ENCODE assay signal across 8 cellular contexts in the genomic region with DNA sequence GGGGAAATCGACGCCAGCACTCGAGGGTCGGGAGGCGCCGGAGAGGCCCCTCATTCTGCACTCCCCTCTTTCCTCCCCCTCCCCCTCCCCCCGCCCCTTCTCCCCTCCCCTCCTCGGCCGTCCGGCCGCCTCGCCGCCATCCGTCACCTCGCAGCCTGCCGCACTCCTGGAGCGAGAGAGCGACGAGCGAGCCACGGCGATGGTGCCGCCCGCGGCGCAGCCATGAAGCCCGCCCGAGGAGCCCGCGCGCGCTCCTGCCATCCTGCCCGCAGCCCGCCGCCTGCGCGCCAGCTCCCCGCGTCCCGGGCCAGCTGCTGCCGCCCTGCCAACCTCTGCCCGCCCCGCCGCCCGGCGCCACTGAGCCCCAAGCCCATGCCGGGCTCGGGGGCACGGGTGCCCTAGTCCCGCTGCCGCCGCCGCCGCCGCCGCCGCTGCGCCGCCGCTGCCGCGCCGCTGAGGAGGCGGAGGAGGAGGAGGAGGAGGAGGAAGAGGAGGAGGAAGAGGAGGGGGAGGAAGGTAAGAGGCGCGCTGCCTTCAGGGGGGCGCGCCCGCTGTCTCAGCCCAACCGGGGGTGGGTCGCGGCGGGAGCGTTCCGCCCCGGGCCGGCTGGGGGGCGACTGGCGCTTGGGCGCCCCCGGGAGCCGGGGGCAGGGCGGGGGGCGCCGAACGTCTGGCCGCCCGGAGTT. TPM values are rescaled to one million over a fixed set of nuclear protein-coding genes. Genes with fewer than 3 reads are reported as not detected.
A peak's percentile ranks its signal among the peaks of the same experiment; 100 is the strongest.
DNase-seq lines count a peak whose midpoint lies in the region; ATAC-seq, FAIRE-seq and TF ChIP-seq lines count a peak whose summit lies in the region.

Gene FRMPD3 (plus strand): TSS at position 163 of the 686 bp plus-strand sequence. CDS start 76,937 bp downstream, outside the sequence.

- peak within 1 kb of the TSS; percentile 43 for H3K9ac ChIP-seq in mesenchymal stem cell (ENCODE audit: low read length)

- no peaks in the 10 kb centered on the region for H3K79me1 ChIP-seq in mesenchymal stem cell (replicated peaks; ENCODE audit: low read length, poor library complexity, severe bottlenecking)

- no peak within 1 kb of the TSS for H2BK12ac ChIP-seq in mesenchymal stem cell (ENCODE audit: low read length in 2 of 2)

- no peaks in the 10 kb centered on the region for H3K9me3 ChIP-seq in mesenchymal stem cell (ENCODE audit: control insufficient read depth, low read length)

- H2BK120ac ChIP-seq in mesenchymal stem cell (ENCODE audit: low read depth, low read length) = no peak within 1 kb of the TSS

- H3K4me3 ChIP-seq in mesenchymal stem cell (ENCODE audit: insufficient read depth in 1 of 2, low read depth in 1 of 2, low read length in 2 of 2) = peak within 1 kb of the TSS; percentile 51 to 72
- no peak within 1 kb of the TSS for H3K4me3 ChIP-seq in lower leg skin (ENCODE audit: low read depth, poor library complexity, severe bottlenecking)

- no peak within 1 kb of the TSS for H2AK5ac ChIP-seq in mesenchymal stem cell (ENCODE audit: low read length, severe bottlenecking)

- H3K4ac ChIP-seq in mesenchymal stem cell (ENCODE audit: low read depth in 1 of 2, low read length in 2 of 2) = no peak within 1 kb of the TSS

- peaks cover 0 to 4% (median 0%) of the 10 kb centered on the region in 5 experiments for H3K9me3 Mint-ChIP-seq in brain

- H3K36me3 Mint-ChIP-seq in brain = no peaks in the 10 kb centered on the region

- intact Hi-C loops in lower leg skin (cut with DNase I; ENCODE audit: low total_unique reads) = no loop called here

- H3K27ac Mint-ChIP-seq in brain = peak within 1 kb of the TSS; percentile 86 to 98 (median 94)

- H3K27ac ChIP-seq in mesenchymal stem cell (ENCODE audit: low read length, poor library complexity, severe bottlenecking) = no peak within 1 kb of the TSS

- H2BK5ac ChIP-seq in mesenchymal stem cell (ENCODE audit: low read depth, low read length, poor library complexity, severe bottlenecking) = no peak within 1 kb of the TSS

- no peak within 1 kb of the TSS for H2BK15ac ChIP-seq in mesenchymal stem cell (ENCODE audit: low read depth, poor library complexity, severe bottlenecking)

- H3K4me1 Mint-ChIP-seq in brain = peaks cover 38% of the 10 kb centered on the region

- H3K27me3 ChIP-seq in mesenchymal stem cell (ENCODE audit: control insufficient read depth in 1 of 2, insufficient read depth in 1 of 2, low read length in 2 of 2) = peaks cover 70 to 80% of the 10 kb centered on the region in 2 experiments

- TF ChIP-seq POLR2A in lower leg skin (IDR thresholded peaks at IDR 0.05) = no peak

- no peak within 1 kb of the TSS for H4K91ac ChIP-seq in mesenchymal stem cell (ENCODE audit: low read length)

- peak within 1 kb of the TSS; percentile 76 for H3K4me2 ChIP-seq in mesenchymal stem cell (ENCODE audit: low read length, poor library complexity, severe bottlenecking)

- H3K23ac ChIP-seq in mesenchymal stem cell (ENCODE audit: low read length in 2 of 2) = no peak within 1 kb of the TSS

- peak; percentile 3 for DNase-seq in stimulated activated CD4-positive, alpha-beta T cell treated with anti-CD3 and anti-CD28 coated beads, Interleukin-4, amount 100 ng/mL, for 1 hour
- DNase-seq in stimulated activated CD4-positive, alpha-beta T cell treated with anti-CD3 and anti-CD28 coated beads, Interleukin-4, amount 100 ng/mL, for 24 hours = no peak
- DNase-seq in mesenchymal stem cell (no peak), lower leg skin (ENCODE audit: low spot score in 2 of 2) (no peak), KBM-7 (no peak), HTR-8/SVneo (ENCODE audit: insufficient read length, low spot score) (no peak)

- H3K4me3 Mint-ChIP-seq in brain = peak within 1 kb of the TSS; percentile 84 to 93 (median 85)

- TF ChIP-seq CTCF in brain (conservative IDR thresholded peaks at IDR 0.05) = no peak
- TF ChIP-seq CTCF in lower leg skin (IDR thresholded peaks at IDR 0.05) = no peak

- H3K14ac ChIP-seq in mesenchymal stem cell (ENCODE audit: low read length in 2 of 2) = no peak within 1 kb of the TSS

- FAIRE-seq in HTR-8/SVneo (lab: Jason Lieb, UNC) = no peak

- no peak for ATAC-seq in HG02623 (IDR thresholded peaks at IDR 0.05; ENCODE audit: unreplicated experiment)

- no peak within 1 kb of the TSS for H2AFZ ChIP-seq in mesenchymal stem cell (ENCODE audit: low read depth, low read length)

- H4K8ac ChIP-seq in mesenchymal stem cell (ENCODE audit: low read length) = no peak within 1 kb of the TSS

- no peak within 1 kb of the TSS for H3K18ac ChIP-seq in mesenchymal stem cell (ENCODE audit: low read depth in 1 of 2, low read length in 2 of 2)

- H3K4me1 ChIP-seq in mesenchymal stem cell (ENCODE audit: control insufficient read depth, insufficient read depth, low read depth, low read length) = peaks cover 11% of the 10 kb centered on the region

- peaks cover 25% of the 10 kb centered on the region for H3K27me3 Mint-ChIP-seq in brain

- no peaks in the 10 kb centered on the region for H3K36me3 ChIP-seq in mesenchymal stem cell (ENCODE audit: control insufficient read depth in 1 of 2, insufficient read depth in 2 of 2, low read depth in 1 of 2, low read length in 2 of 2)

- in situ Hi-C loops in KBM-7 (cut with MboI; ENCODE audit: low pct_unique_long_range_greater_than_20kb, low sequenced_read_pairs) = no loop called here

- 1% methylated on average over 16 of the region's 88 CpGs for WGBS in mesenchymal stem cell
- WGBS in lower leg skin, 2 donors = 6% methylated on average over 26 of the region's 88 CpGs; no CpG with 5 or more reads in 1 of the 2 donors

RNA-seq across cellular contexts. Expression of gene FRMPD3, which starts in this region (rescaled TPM):
- polyA plus RNA-seq in brain (ENCODE audit: insufficient read depth, low read depth, low replicate concordance) = 1.0 TPM
- 0.03 TPM for polyA plus RNA-seq in mesenchymal stem cell (2013, experiment 1 of 2)
- 0.03 TPM for polyA plus RNA-seq in mesenchymal stem cell (2013, experiment 2 of 2)
- total RNA-seq in lower leg skin = under 1 TPM in 1 of 4 donors, not detected in 3; 0.05 TPM
